Comparison of ENCODE assay signal across 31 cellular contexts in genomic region chr18:80169607-80170006, GRCh38.
DNase-seq lines count a peak whose midpoint lies in the region; ATAC-seq and TF ChIP-seq lines count a peak whose summit lies in the region.
"Had no signal": no experiment of that assay in that cellular context is flagged by ENCODE, and none has a peak within 500 bp of the region (broad histone marks: within the 10 kb centered on the region; RNA-seq: fewer than 3 reads in every experiment).

No MANE protein-coding gene starts in this region.

- no peak overlapping the region for H3K18ac ChIP-seq in trophoblast cell (ENCODE audit: low read length)

- H3K27me3 ChIP-seq in mammary epithelial cell (ENCODE audit: insufficient read depth, low read length) (no peaks in the 10 kb centered on the region), kidney epithelial cell (ENCODE audit: control insufficient read depth, insufficient read depth, low read length) (no peaks in the 10 kb centered on the region), trophoblast cell (ENCODE audit: insufficient read depth, low read length) (no peaks in the 10 kb centered on the region)
- H3K27me3 ChIP-seq: ovary, upper lobe of left lung had no signal

- POLR2A ChIA-PET in MCF 10A (lab: Yijun Ruan, JAX), result interaction anchor here (1.2 to 1.5 kb wide), 2 partner anchors 64 to 80 kb away, joined by 3 to 4 read pairs; no protein-coding TSS in a partner anchor

- H3K14ac ChIP-seq in trophoblast cell (ENCODE audit: low read length), result no peak overlapping the region

- H3K27ac Mint-ChIP-seq in MCF 10A (ENCODE audit: low read depth, unreplicated experiment), result no peak overlapping the region
- H3K27ac Mint-ChIP-seq: CD4-positive, alpha-beta T cell; memory B cell; stimulated activated memory B cell treated with anti-CD40 and anti-IgM and Interleukin-4, amounts not matched to agents 10 μg/mL and 1 μg/mL and 100 μg/mL, for 72 hours had no signal

- dilution Hi-C loops in mammary epithelial cell (cut with HindIII; ENCODE audit: low sequenced_read_pairs), result no loop called here

- no peak overlapping the region for H3K27ac ChIP-seq in mammary epithelial cell (ENCODE audit: insufficient read depth, low read depth, low read length)
- H3K27ac ChIP-seq in trophoblast cell (ENCODE audit: low read depth, low read length), result no peak overlapping the region
- H3K27ac ChIP-seq: ovary, upper lobe of left lung had no signal

- H2AFZ ChIP-seq in mammary epithelial cell (ENCODE audit: low read depth, low read length), result no peak overlapping the region
- no peak overlapping the region for H2AFZ ChIP-seq in trophoblast cell (ENCODE audit: insufficient read depth, low read length, poor library complexity)

- H3K79me2 ChIP-seq in mammary epithelial cell (ENCODE audit: insufficient read depth, low read length), result peaks cover 33% of the 10 kb centered on the region
- H3K79me2 ChIP-seq in trophoblast cell (ENCODE audit: control insufficient read depth, insufficient read depth, low read length, poor library complexity), result no peaks in the 10 kb centered on the region

- no peak overlapping the region for H2BK5ac ChIP-seq in trophoblast cell (ENCODE audit: low read depth, low read length, poor library complexity)

- no peak overlapping the region for H4K8ac ChIP-seq in trophoblast cell (ENCODE audit: low read depth, low read length)

- no peak overlapping the region for H3K23ac ChIP-seq in trophoblast cell (ENCODE audit: low read length)

- H3K4me1 ChIP-seq in mammary epithelial cell (ENCODE audit: insufficient read depth, low read length), result peaks cover 21% of the 10 kb centered on the region
- H3K4me1 ChIP-seq in trophoblast cell (ENCODE audit: control insufficient read depth in 1 of 2, insufficient read depth in 2 of 2, low read length in 2 of 2), result no peaks in the 10 kb centered on the region

- no peak overlapping the region for H4K12ac ChIP-seq in trophoblast cell (ENCODE audit: low read depth, low read length)

- no peaks in the 10 kb centered on the region for H3K79me1 ChIP-seq in trophoblast cell (ENCODE audit: low read length)

- no peak overlapping the region for H2AK5ac ChIP-seq in trophoblast cell (ENCODE audit: low read length)

- no peaks in the 10 kb centered on the region for H4K20me1 ChIP-seq in mammary epithelial cell (ENCODE audit: insufficient read depth, low read length)

- H4K91ac ChIP-seq in trophoblast cell (ENCODE audit: low read depth, low read length), result no peak overlapping the region

- H3K36me3 ChIP-seq in mammary epithelial cell (ENCODE audit: insufficient read depth, low read length), result no peaks in the 10 kb centered on the region
- no peaks in the 10 kb centered on the region for H3K36me3 ChIP-seq in kidney epithelial cell (ENCODE audit: control insufficient read depth, insufficient read depth, low read length)
- H3K36me3 ChIP-seq in trophoblast cell (ENCODE audit: control insufficient read depth in 1 of 2, insufficient read depth in 2 of 2, low read length in 2 of 2), result no peaks in the 10 kb centered on the region
- H3K36me3 ChIP-seq: ovary, upper lobe of left lung had no signal

- ATAC-seq in GM19035 (IDR thresholded peaks at IDR 0.05; ENCODE audit: unreplicated experiment), result no peak
- ATAC-seq in GM21360 (IDR thresholded peaks at IDR 0.05; ENCODE audit: unreplicated experiment), result no peak
- no peak for ATAC-seq in HG03159 (IDR thresholded peaks at IDR 0.05; ENCODE audit: unreplicated experiment)
- ATAC-seq: activated CD4-positive, CD25-positive, alpha-beta regulatory T cell treated with anti-CD3 and anti-CD28 coated beads, Interleukin-2, amount 50 U/mL, for 24 hours; left colon; stimulated activated memory B cell treated with anti-CD40 and anti-IgM and Interleukin-4, amounts not matched to agents 10 μg/mL and 1 μg/mL and 100 μg/mL, for 72 hours had no signal

- TF ChIP-seq CTCF in mammary epithelial cell (conservative IDR thresholded peaks at IDR 0.05 in 1 of 2, IDR thresholded peaks at IDR 0.05 in 1 of 2; ENCODE audit: extremely low read depth in 1 of 2, insufficient read depth in 1 of 2, low read depth in 1 of 2, low read length in 2 of 2) (no peak), MCF 10A (IDR thresholded peaks at IDR 0.05; ENCODE audit: unreplicated experiment) (no peak), kidney epithelial cell (IDR thresholded peaks at IDR 0.05; ENCODE audit: insufficient read depth, low read length, poor library complexity, severe bottlenecking) (no peak)

- H2BK12ac ChIP-seq in trophoblast cell (ENCODE audit: low read length), result no peak overlapping the region

- H3K36me3 Mint-ChIP-seq in MCF 10A (ENCODE audit: insufficient read depth, unreplicated experiment), result peaks cover 12% of the 10 kb centered on the region
- H3K36me3 Mint-ChIP-seq: stimulated activated memory B cell treated with anti-CD40 and anti-IgM and Interleukin-4, amounts not matched to agents 10 μg/mL and 1 μg/mL and 100 μg/mL, for 72 hours had no signal

- H3K9me3 ChIP-seq in mammary epithelial cell (replicated peaks; ENCODE audit: insufficient read depth, low read length), result peaks cover 3% of the 10 kb centered on the region
- peaks cover 7% of the 10 kb centered on the region for H3K9me3 ChIP-seq in trophoblast cell (ENCODE audit: insufficient read depth, low read depth, low read length)
- H3K9me3 ChIP-seq: ovary had no signal

- H3K9ac ChIP-seq in mammary epithelial cell (ENCODE audit: insufficient read depth, low read length) (no peak overlapping the region), trophoblast cell (ENCODE audit: low read length) (no peak overlapping the region)

- H3K4me3 ChIP-seq in mammary epithelial cell (replicated peaks in 1 of 3; ENCODE audit: insufficient read depth in 1 of 3, low read depth in 2 of 3, low read length in 3 of 3) (no peak overlapping the region), kidney epithelial cell (ENCODE audit: low read depth, low read length) (no peak overlapping the region), trophoblast cell (ENCODE audit: low read depth, low read length) (no peak overlapping the region)
- H3K4me3 ChIP-seq: ovary, upper lobe of left lung had no signal

- H3K4me3 Mint-ChIP-seq in MCF 10A (ENCODE audit: unreplicated experiment), result no peak overlapping the region
- H3K4me3 Mint-ChIP-seq: CD4-positive, alpha-beta T cell; memory B cell; stimulated activated memory B cell treated with anti-CD40 and anti-IgM and Interleukin-4, amounts not matched to agents 10 μg/mL and 1 μg/mL and 100 μg/mL, for 72 hours had no signal

- H3K4ac ChIP-seq in trophoblast cell (ENCODE audit: low read depth, low read length), result no peak overlapping the region

- DNase-seq in mammary epithelial cell, result peak; percentile 24
- DNase-seq in MCF 10A (ENCODE audit: unreplicated experiment), result no peak
- DNase-seq in RKO (ENCODE audit: low spot score), result peak; percentile 71
- DNase-seq in kidney epithelial cell (ENCODE audit: low read depth), result peak; percentile 16
- DNase-seq in trophoblast cell, result no peak
- DNase-seq: activated CD4-positive, alpha-beta T cell treated with anti-CD3 and anti-CD28 coated beads, Interleukin-2, amount 50 U/mL, for 4 hours; activated naive CD4-positive, alpha-beta T cell treated with Interleukin-2 at 50 U/mL for 16 hours; activated T-cell treated with anti-CD3 and anti-CD28 coated beads, Interleukin-2, amount 50 U/mL, for 48 hours; CD4-positive, alpha-beta T cell; central memory CD4-positive, alpha-beta T cell; dermis blood vessel endothelial cell; DMS 273 treated with DMSO at 0.1 percent for 48 hours; HCEC 1CT; hippocampal formation; Kasumi-1; left colon; MV-4-11; NCI-H1436; NCI-H2081; NCI-H345; RPMI8226; substantia nigra; T-helper 1 cell; upper lobe of left lung had no signal

- H3K4me2 ChIP-seq in mammary epithelial cell (ENCODE audit: insufficient read depth, low read depth, low read length), result no peak overlapping the region
- no peak overlapping the region for H3K4me2 ChIP-seq in trophoblast cell (ENCODE audit: low read length)

- H3K4me1 Mint-ChIP-seq in MCF 10A (ENCODE audit: insufficient read depth, unreplicated experiment), result peaks cover 14% of the 10 kb centered on the region

- BruUV-seq in mammary epithelial cell (replicated peaks; lab: Mats Ljungman, UMichigan) (no TSS peak), MCF 10A (replicated peaks; lab: Mats Ljungman, UMichigan) (no TSS peak)

- no peaks in the 10 kb centered on the region for H3K27me3 Mint-ChIP-seq in MCF 10A (ENCODE audit: insufficient read depth, unreplicated experiment)

- in situ Hi-C loops in mammary epithelial cell (cut with MboI; ENCODE audit: low sequenced_read_pairs in 2 of 2), result no loop called here

- no peak overlapping the region for H2BK120ac ChIP-seq in trophoblast cell (ENCODE audit: insufficient read depth, low read length, poor library complexity)

- WGBS in mammary epithelial cell (ENCODE audit: low coverage, missing lambda C conversion rate), result 90% methylated on average over 9 of the region's 17 CpGs
- WGBS in trophoblast cell (ENCODE audit: extremely low coverage, insufficient coverage, insufficient read length), result no CpG with 5 or more reads among the region's 17 CpGs

- CTCF ChIA-PET in mammary epithelial cell (lab: Charles Lee; ENCODE audit: low non-redundant PET), result no interaction called here
- CTCF ChIA-PET in MCF 10A (lab: Yijun Ruan, JAX), result interaction anchor here (0.6 to 3.9 kb wide), 13 partner anchors 11 to 392 kb away, joined by 3 to 48 read pairs (median 5); no protein-coding TSS in a partner anchor

- intact Hi-C loops in mammary epithelial cell (cut with micrococcal nuclease) (loop anchor here (2.0 to 5.0 kb wide), 2 partner anchors 27 to 787 kb away; no protein-coding TSS in a partner anchor), MCF 10A (cut with micrococcal nuclease) (no loop called here)

- H3K9me3 Mint-ChIP-seq in MCF 10A (ENCODE audit: unreplicated experiment), result no peaks in the 10 kb centered on the region

Comparison
In these comparisons a context has a peak if more than half of its experiments do, and no peak if none do; other contexts are left out.
1. DNase-seq: peak in mammary epithelial cell (single experiment), RKO (single experiment) and kidney epithelial cell (single experiment); none in MCF 10A (single experiment) and trophoblast cell (0 of 2).